ENCODE assay signal across 8 cellular contexts in the genomic region with DNA sequence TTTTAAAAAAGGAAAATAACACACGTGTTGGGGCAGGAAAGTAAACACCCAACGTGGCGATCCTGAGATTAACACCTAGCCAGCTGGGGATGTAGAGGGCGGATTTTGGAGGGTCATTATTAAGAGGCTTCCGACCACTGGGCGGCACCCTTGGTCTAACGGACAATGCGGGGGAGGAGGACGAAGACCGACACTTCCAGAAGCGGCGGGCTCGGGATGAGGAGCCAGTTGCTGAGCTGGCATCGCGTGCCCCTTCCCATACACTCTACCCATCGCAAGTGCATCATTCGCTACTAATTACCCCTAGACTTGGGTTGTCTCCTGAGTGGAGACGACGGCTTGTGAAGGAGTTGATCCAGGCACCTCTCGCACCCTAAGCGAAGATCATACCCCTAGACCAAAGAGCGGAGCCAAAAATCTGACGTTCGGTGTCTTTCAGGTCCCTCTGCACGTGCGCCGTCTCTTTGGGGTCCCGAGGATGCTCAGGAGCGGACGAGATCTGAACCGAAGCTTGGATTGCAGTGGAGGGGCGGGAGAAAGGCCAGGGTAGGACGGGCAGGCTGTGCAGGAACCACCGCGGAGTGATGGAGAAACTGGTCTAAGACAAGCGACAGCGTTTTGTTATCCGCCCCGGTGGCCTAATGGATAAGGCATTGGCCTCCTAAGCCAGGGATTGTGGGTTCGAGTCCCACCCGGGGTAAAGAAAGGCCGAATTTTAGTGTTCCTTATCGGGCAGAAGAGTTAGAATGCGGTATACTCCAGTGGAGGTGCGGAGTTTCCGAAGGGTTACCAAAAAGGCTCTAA. TPM values are rescaled to one million over a fixed set of nuclear protein-coding genes. Genes with fewer than 3 reads are reported as not detected.
DNase-seq lines count a peak whose midpoint lies in the region; ATAC-seq and TF ChIP-seq lines count a peak whose summit lies in the region.

No MANE protein-coding gene starts in this region.

- TF ChIP-seq CTCF in GM12864 (IDR thresholded peaks at IDR 0.05; ENCODE audit: low read depth, low read length, missing control alignments) (peak; percentile 45), left ventricle myocardium inferior (IDR thresholded peaks at IDR 0.05; ENCODE audit: borderline replicate concordance) (peak; percentile 46), prostate gland (IDR thresholded peaks at IDR 0.05) (peak in 3 of 4 experiments; percentile 30 to 39 (median 35))

- H3K27ac ChIP-seq in left ventricle myocardium inferior (replicated peaks) (peak overlapping the region; percentile 74), prostate gland (peak overlapping the region; percentile 43 to 64)

- no peak for TF ChIP-seq POLR2A in prostate gland (IDR thresholded peaks at IDR 0.05)

- H3K4me3 ChIP-seq in GM12864 (ENCODE audit: low read depth, low read length) (peak overlapping the region; percentile 46), left ventricle myocardium inferior (peak overlapping the region; percentile 71), prostate gland (peak overlapping the region; percentile 17 to 33)

- H3K9me3 ChIP-seq in left ventricle myocardium inferior (replicated peaks) (peaks cover 17% of the 10 kb centered on the region), prostate gland (no peaks in the 10 kb centered on the region)

- intact Hi-C loops in left ventricle myocardium inferior (cut with micrococcal nuclease): no loop called here
- intact Hi-C loops in prostate gland (cut with DNase I): loop anchor here (10.0 kb wide), 1 partner anchor 112 kb away; no protein-coding TSS in a partner anchor

- H3K27me3 ChIP-seq in left ventricle myocardium inferior (ENCODE audit: low read depth) (no peaks in the 10 kb centered on the region), prostate gland (replicated peaks; ENCODE audit: insufficient read depth) (no peaks in the 10 kb centered on the region)

- 1% methylated on average over 46 of the region's 46 CpGs for WGBS in prostate gland

- peaks cover 38% of the 10 kb centered on the region for H3K4me1 ChIP-seq in left ventricle myocardium inferior
- H3K4me1 ChIP-seq in prostate gland (replicated peaks): peaks cover 6% of the 10 kb centered on the region

- H3K36me3 ChIP-seq in left ventricle myocardium inferior (no peaks in the 10 kb centered on the region), prostate gland (no peaks in the 10 kb centered on the region)

- DNase-seq in GM12864 (ENCODE audit: low read depth) (no peak), NCI-H1417 treated with DMSO at 0.1 percent for 48 hours (lab: John Stamatoyannopoulos, UW) (peak; percentile 60), SW480 (ENCODE audit: low spot score) (peak; percentile 90), amniotic stem cell (lab: John Stamatoyannopoulos, UW) (peak; percentile 55), left ventricle myocardium inferior (peak; percentile 86), prostate gland (ENCODE audit: low spot score) (peak; percentile 86), ureter (ENCODE audit: low spot score) (peak; percentile 92)

- ATAC-seq in GM18873 (IDR thresholded peaks at IDR 0.05; ENCODE audit: low FRiP score, unreplicated experiment): no peak

RNA-seq across cellular contexts. Expression of a gene that starts 17.6 kb away (rescaled TPM):
- total RNA-seq in left ventricle myocardium inferior: 6.2 TPM
- total RNA-seq in prostate gland: 10 to 100 TPM; 18.4 to 28.1 TPM
- total RNA-seq in ureter: 12.6 TPM

RNA-seq across cellular contexts. Expression of a gene that starts 35.5 kb away (rescaled TPM):
- total RNA-seq in left ventricle myocardium inferior (not detected), prostate gland (not detected), ureter (not detected)

RNA-seq across cellular contexts. Expression of a gene that starts 40.1 kb away (rescaled TPM):
- total RNA-seq in left ventricle myocardium inferior (8.0 TPM), prostate gland (10 to 100 TPM; 20.9 to 27.0 TPM), ureter (8.2 TPM)

RNA-seq across cellular contexts. Expression of a gene that starts 53.4 kb away (rescaled TPM):
- total RNA-seq in left ventricle myocardium inferior (not detected), prostate gland (under 1 TPM in 1 of 2 donors, not detected in 1; 0.57 TPM), ureter (not detected)
